ENCODE assay signal across 1 cellular context in the genomic region with DNA sequence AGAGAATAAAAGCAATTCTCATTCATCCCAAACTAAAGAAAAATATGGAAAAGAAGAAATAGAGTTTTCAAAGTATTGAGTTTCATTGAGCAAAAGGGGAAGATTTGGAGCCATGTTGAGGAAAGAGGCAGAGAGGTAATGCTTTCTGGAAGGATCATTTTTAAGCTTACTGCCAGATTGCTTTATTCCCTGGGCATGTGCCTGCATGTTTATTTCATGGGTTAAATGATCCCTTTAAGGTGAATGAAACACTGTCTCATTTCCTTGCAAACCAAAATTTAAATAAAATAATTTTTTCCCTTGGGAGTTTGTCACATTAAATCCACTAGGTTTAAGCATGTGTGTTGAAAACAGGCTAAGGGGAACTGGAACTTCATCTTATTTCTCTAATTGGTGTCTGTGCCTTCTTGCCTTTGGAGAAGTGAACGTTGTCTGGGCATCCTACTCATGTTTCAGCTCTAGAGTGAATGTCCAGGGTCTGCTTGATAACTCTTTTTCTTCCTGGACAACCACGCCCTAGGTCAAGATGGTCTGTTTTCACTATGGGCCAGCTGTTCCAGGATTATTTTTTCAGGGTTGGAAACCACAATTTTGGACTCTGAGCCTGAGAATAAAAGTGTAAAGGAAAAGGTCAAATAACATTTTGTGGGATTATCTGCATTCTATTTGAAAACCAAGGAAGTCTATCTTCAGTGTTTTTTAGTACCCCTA.
TF ChIP-seq lines count a peak whose summit lies in the region.

No MANE protein-coding gene starts in this region.

TF ChIP-seq in HCT116, 20 proteins besides CTCF, POLR2A, EP300 and RAD21 (continued from another document):
- TF ChIP-seq, protein P1, sequence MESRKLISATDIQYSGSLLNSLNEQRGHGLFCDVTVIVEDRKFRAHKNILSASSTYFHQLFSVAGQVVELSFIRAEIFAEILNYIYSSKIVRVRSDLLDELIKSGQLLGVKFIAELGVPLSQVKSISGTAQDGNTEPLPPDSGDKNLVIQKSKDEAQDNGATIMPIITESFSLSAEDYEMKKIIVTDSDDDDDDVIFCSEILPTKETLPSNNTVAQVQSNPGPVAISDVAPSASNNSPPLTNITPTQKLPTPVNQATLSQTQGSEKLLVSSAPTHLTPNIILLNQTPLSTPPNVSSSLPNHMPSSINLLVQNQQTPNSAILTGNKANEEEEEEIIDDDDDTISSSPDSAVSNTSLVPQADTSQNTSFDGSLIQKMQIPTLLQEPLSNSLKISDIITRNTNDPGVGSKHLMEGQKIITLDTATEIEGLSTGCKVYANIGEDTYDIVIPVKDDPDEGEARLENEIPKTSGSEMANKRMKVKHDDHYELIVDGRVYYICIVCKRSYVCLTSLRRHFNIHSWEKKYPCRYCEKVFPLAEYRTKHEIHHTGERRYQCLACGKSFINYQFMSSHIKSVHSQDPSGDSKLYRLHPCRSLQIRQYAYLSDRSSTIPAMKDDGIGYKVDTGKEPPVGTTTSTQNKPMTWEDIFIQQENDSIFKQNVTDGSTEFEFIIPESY (IDR thresholded peaks at IDR 0.05; ENCODE audit: extremely low read depth, insufficient replicate concordance, low read length), result no peak
- TF ChIP-seq JUND (IDR thresholded peaks at IDR 0.05) (no peak), SRF (IDR thresholded peaks at IDR 0.05; ENCODE audit: low read depth) (no peak), FOSL1 (IDR thresholded peaks at IDR 0.05; ENCODE audit: low read depth) (no peak), ZFX (IDR thresholded peaks at IDR 0.05) (no peak), TCF7L2 (IDR thresholded peaks at IDR 0.05; ENCODE audit: borderline replicate concordance, extremely low read depth, insufficient read depth, insufficient read length) (no peak), SIN3A (IDR thresholded peaks at IDR 0.05; ENCODE audit: low read depth) (no peak), CBX3 (IDR thresholded peaks at IDR 0.05; ENCODE audit: low read depth) (no peak), YY1 (IDR thresholded peaks at IDR 0.05; ENCODE audit: extremely low read depth, insufficient replicate concordance, low read depth, low read length) (no peak)
